In genomic region chr10:63720689-63721088, GRCh38 we compare ENCODE assay signal across 8 cellular contexts.
DNase-seq lines count a peak whose midpoint lies in the region; ATAC-seq, FAIRE-seq and TF ChIP-seq lines count a peak whose summit lies in the region.

No MANE protein-coding gene starts in this region.

- no peak for TF ChIP-seq CTCF in D721Med (IDR thresholded peaks at IDR 0.05; ENCODE audit: insufficient read depth, missing control alignments)

- DNase-seq in medulla oblongata (ENCODE audit: extremely low spot score) (peak; percentile 33), retina (no peak), NCI-H1436 treated with DMSO at 0.1 percent for 48 hours (lab: John Stamatoyannopoulos, UW) (no peak), D721Med (ENCODE audit: insufficient read length, low spot score) (no peak)
- DNase-seq in stimulated activated CD8-positive, alpha-beta memory T cell treated with anti-CD3 and anti-CD28 coated beads, Interleukin-4, amount 100 ng/mL, for 48 hours: no peak

- no peak for FAIRE-seq in D721Med (lab: Jason Lieb, UNC)

- ATAC-seq in GM18502 (IDR thresholded peaks at IDR 0.05; ENCODE audit: poor library complexity, unreplicated experiment): peak; percentile 68
- ATAC-seq in GM21390 (IDR thresholded peaks at IDR 0.05; ENCODE audit: unreplicated experiment): peak; percentile 70
- ATAC-seq in HG03457 (IDR thresholded peaks at IDR 0.05; ENCODE audit: unreplicated experiment): peak; percentile 60
